Comparison of ENCODE assay signal across 8 cellular contexts in the genomic region with DNA sequence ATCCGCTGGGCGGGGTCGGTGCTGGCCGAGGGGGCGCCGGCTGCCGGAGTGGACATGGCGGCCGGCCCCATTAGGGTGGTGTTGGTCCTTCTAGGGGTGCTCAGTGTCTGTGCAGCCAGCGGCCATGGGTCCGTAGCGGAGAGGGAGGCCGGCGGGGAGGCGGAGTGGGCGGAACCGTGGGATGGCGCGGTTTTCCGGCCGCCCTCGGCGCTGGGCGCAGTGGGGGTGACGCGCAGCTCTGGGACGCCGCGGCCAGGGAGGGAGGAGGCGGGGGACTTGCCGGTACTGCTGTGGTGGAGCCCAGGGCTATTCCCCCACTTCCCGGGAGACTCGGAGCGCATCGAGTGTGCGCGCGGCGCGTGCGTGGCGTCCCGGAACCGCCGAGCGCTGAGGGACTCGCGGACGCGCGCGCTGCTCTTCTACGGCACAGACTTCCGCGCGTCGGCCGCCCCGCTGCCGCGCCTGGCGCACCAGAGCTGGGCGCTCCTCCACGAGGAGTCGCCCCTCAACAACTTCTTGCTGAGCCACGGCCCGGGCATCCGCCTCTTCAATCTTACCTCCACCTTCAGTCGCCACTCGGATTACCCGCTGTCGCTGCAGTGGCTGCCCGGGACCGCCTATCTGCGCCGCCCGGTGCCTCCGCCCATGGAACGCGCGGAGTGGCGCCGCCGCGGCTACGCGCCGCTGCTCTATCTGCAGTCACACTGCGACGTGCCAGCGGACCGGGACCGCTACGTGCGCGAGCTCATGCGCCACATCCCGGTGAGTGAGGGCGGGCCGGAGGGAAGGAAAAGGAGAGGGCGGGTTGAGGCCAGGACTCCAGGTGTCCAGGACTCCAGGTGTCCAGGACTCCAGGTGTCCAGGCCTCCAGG. TPM values are rescaled to one million over a fixed set of nuclear protein-coding genes. Genes with fewer than 3 reads are reported as not detected.
DNase-seq lines count a peak whose midpoint lies in the region; ATAC-seq and TF ChIP-seq lines count a peak whose summit lies in the region.

No MANE protein-coding gene starts in this region.

- CTCF ChIA-PET in activated CD8-positive, alpha-beta T cell treated with anti-CD3 and anti-CD28 coated beads, Interleukin-2, amount 10 ng/mL, durations not matched to agents 7 days and 5 days (lab: Charles Lee), result interaction anchor here (0.9 to 9.7 kb wide), 13 partner anchors 10 to 107 kb away, joined by 3 to 101 read pairs (median 4); partner anchors contain the start of genes CHCHD1, SEC24C and ZSWIM8

- peak; percentile 48 for ATAC-seq in GM18519 (IDR thresholded peaks at IDR 0.05; ENCODE audit: low FRiP score, unreplicated experiment)
- peak; percentile 49 for ATAC-seq in HG03039 (IDR thresholded peaks at IDR 0.05; ENCODE audit: unreplicated experiment)
- peak; percentile 77 for ATAC-seq in activated CD8-positive, alpha-beta T cell treated with anti-CD3 and anti-CD28 coated beads, Interleukin-2, amount 10 ng/mL, durations not matched to agents 7 days and 5 days

- no peak for TF ChIP-seq CTCF in AG09309 (IDR thresholded peaks at IDR 0.05; ENCODE audit: control insufficient read depth, insufficient read depth, low read depth, low read length, missing control alignments)

- H3K4me1 Mint-ChIP-seq in activated CD8-positive, alpha-beta T cell treated with anti-CD3 and anti-CD28 coated beads, Interleukin-2, amount 10 ng/mL, durations not matched to agents 7 days and 5 days (ENCODE audit: low read depth), result peaks cover 64% of the 10 kb centered on the region

- DNase-seq in AG09309 (ENCODE audit: low read depth) (peak; percentile 37), NCI-H510A treated with DMSO at 0.1 percent for 48 hours (lab: John Stamatoyannopoulos, UW) (peak; percentile 59), medulla oblongata (ENCODE audit: extremely low spot score) (peak; percentile 78)
- peak; percentile 87 for DNase-seq in activated CD8-positive, alpha-beta T cell treated with anti-CD3 and anti-CD28 coated beads, Interleukin-2, amount 10 ng/mL, durations not matched to agents 7 days and 5 days
- peak; percentile 70 for DNase-seq in effector CD4-positive, alpha-beta T cell
- DNase-seq in stimulated activated CD4-positive, alpha-beta T cell treated with anti-CD3 and anti-CD28 coated beads, TNF-alpha, amount 100 ng/mL, for 48 hours (ENCODE audit: low read depth in 3 of 3), result peak; percentile 59 to 70 (median 67)

- H3K9me3 Mint-ChIP-seq in activated CD8-positive, alpha-beta T cell treated with anti-CD3 and anti-CD28 coated beads, Interleukin-2, amount 10 ng/mL, durations not matched to agents 7 days and 5 days (ENCODE audit: insufficient read depth), result no peaks in the 10 kb centered on the region

- H3K27ac Mint-ChIP-seq in activated CD8-positive, alpha-beta T cell treated with anti-CD3 and anti-CD28 coated beads, Interleukin-2, amount 10 ng/mL, durations not matched to agents 7 days and 5 days, result peak overlapping the region; percentile 95

- no peaks in the 10 kb centered on the region for H3K27me3 Mint-ChIP-seq in activated CD8-positive, alpha-beta T cell treated with anti-CD3 and anti-CD28 coated beads, Interleukin-2, amount 10 ng/mL, durations not matched to agents 7 days and 5 days (ENCODE audit: low read depth)

- POLR2A ChIA-PET in activated CD8-positive, alpha-beta T cell treated with anti-CD3 and anti-CD28 coated beads, Interleukin-2, amount 10 ng/mL, durations not matched to agents 7 days and 5 days (lab: Charles Lee), result interaction anchor here (0.6 to 4.0 kb wide), 19 partner anchors 10 to 525 kb away, joined by 3 to 49 read pairs (median 4); partner anchors contain the start of genes CHCHD1, DNAJC9 and ZSWIM8

- peak overlapping the region; percentile 82 for H3K4me3 ChIP-seq in AG09309 (ENCODE audit: control insufficient read depth, low read depth, low read length)

- H3K36me3 Mint-ChIP-seq in activated CD8-positive, alpha-beta T cell treated with anti-CD3 and anti-CD28 coated beads, Interleukin-2, amount 10 ng/mL, durations not matched to agents 7 days and 5 days (ENCODE audit: low read depth), result peaks cover 79% of the 10 kb centered on the region

- H3K4me3 Mint-ChIP-seq in activated CD8-positive, alpha-beta T cell treated with anti-CD3 and anti-CD28 coated beads, Interleukin-2, amount 10 ng/mL, durations not matched to agents 7 days and 5 days, result peak overlapping the region; percentile 94

RNA-seq across cellular contexts. Expression of gene CHCHD1, which starts 9.3 kb away (rescaled TPM):
- total RNA-seq in activated CD8-positive, alpha-beta T cell treated with anti-CD3 and anti-CD28 coated beads, Interleukin-2, amount 10 ng/mL, durations not matched to agents 7 days and 5 days, result 10 to 100 TPM; 33.0 to 35.3 TPM

RNA-seq across cellular contexts. Expression of gene ZSWIM8, which starts 12.9 kb away (rescaled TPM):
- 10 to 100 TPM; 58.3 to 69.3 TPM for total RNA-seq in activated CD8-positive, alpha-beta T cell treated with anti-CD3 and anti-CD28 coated beads, Interleukin-2, amount 10 ng/mL, durations not matched to agents 7 days and 5 days

RNA-seq across cellular contexts. Expression of gene SEC24C, which starts 28.3 kb away (rescaled TPM):
- 10 to 100 TPM; 88.9 to 94.6 TPM for total RNA-seq in activated CD8-positive, alpha-beta T cell treated with anti-CD3 and anti-CD28 coated beads, Interleukin-2, amount 10 ng/mL, durations not matched to agents 7 days and 5 days

RNA-seq across cellular contexts. Expression of gene NDST2, which starts 38.9 kb away (rescaled TPM):
- 10 to 100 TPM; 60.7 to 61.1 TPM for total RNA-seq in activated CD8-positive, alpha-beta T cell treated with anti-CD3 and anti-CD28 coated beads, Interleukin-2, amount 10 ng/mL, durations not matched to agents 7 days and 5 days

Comparison
In these comparisons a context has a peak if more than half of its experiments do, and no peak if none do; other contexts are left out.
1. Peak in every context shown above with its lines: DNase-seq, ATAC-seq and H3K4me3 ChIP-seq.
2. DNase-seq: peak in every context shown above with its lines; median percentile 87 in activated CD8-positive, alpha-beta T cell treated with anti-CD3 and anti-CD28 coated beads, Interleukin-2, amount 10 ng/mL, durations not matched to agents 7 days and 5 days; 78 in medulla oblongata; 70 in effector CD4-positive, alpha-beta T cell; 67 in stimulated activated CD4-positive, alpha-beta T cell treated with anti-CD3 and anti-CD28 coated beads, TNF-alpha, amount 100 ng/mL, for 48 hours; 59 in NCI-H510A treated with DMSO at 0.1 percent for 48 hours; 37 in AG09309.